ENCODE assay signal across 8 cellular contexts in the genomic region with DNA sequence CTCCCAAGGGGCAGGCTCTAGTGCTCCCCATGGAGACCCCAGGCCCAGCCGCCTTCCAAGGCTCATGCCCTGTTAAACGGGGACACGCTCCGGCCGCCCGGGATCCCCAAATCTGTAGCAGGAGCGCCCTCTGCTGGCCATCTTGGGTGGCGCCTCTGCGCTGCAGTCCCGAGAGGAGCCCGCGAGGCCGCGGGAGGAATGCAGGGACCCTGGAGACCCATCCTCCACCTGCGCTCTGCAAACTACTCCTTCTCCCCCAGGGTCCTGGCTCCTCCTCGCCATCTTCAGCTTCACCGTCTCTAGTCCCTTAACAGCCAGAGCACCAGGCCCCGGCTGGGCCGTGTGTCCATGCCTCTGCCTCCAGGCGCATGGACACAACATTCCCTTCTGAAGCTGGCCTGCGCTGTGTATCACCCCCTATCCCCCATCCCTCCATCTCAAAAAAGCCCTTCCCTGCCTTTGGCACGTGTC.
DNase-seq lines count a peak whose midpoint lies in the region; ATAC-seq, FAIRE-seq and TF ChIP-seq lines count a peak whose summit lies in the region.

No MANE protein-coding gene starts in this region.

- DNase-seq in SHP77 (lab: John Stamatoyannopoulos, UW) (peak; percentile 22 to 72), foreskin fibroblast (peak; percentile 47 to 88), nephron progenitor cell (peak; percentile 98)
- DNase-seq in activated effector memory CD4-positive, alpha-beta T cell treated with anti-CD3 and anti-CD28 coated beads, Interleukin-2, amount 50 U/mL, for 16 hours, result peak; percentile 95
- DNase-seq in stimulated activated naive CD8-positive, alpha-beta T cell treated with anti-CD3 and anti-CD28 coated beads, Interleukin-15, Interleukin-2, amounts not matched to agents 100 U/mL and 50 U/mL, for 24 hours, result peak; percentile 95

- no peaks in the 10 kb centered on the region for H3K36me3 Mint-ChIP-seq in nephron progenitor cell (ENCODE audit: low read depth)

- peaks cover 12% of the 10 kb centered on the region for H3K4me1 ChIP-seq in KMS-11 (ENCODE audit: low read depth, poor library complexity, severe bottlenecking)

- ATAC-seq in stimulated activated naive CD8-positive, alpha-beta T cell treated with anti-CD3 and anti-CD28 coated beads, Interleukin-15, Interleukin-2, amounts not matched to agents 100 U/mL and 50 U/mL, for 24 hours, result peak; percentile 79
- ATAC-seq in HG03280 (IDR thresholded peaks at IDR 0.05; ENCODE audit: unreplicated experiment), result no peak

- H3K27me3 Mint-ChIP-seq in nephron progenitor cell (ENCODE audit: low read depth, poor library complexity), result peaks cover 3% of the 10 kb centered on the region

- peak overlapping the region; percentile 99 for H3K4me2 ChIP-seq in KMS-11

- H3K36me3 ChIP-seq in KMS-11 (ENCODE audit: insufficient read depth), result no peaks in the 10 kb centered on the region

- no peak overlapping the region for H3K27ac Mint-ChIP-seq in nephron progenitor cell

- FAIRE-seq in G401.6 (lab: Jason Lieb, UNC), result peak; percentile 63

- H3K9ac ChIP-seq in KMS-11, result peak overlapping the region; percentile 36; the same call in 1 of the 2 replicates

- peaks cover 28% of the 10 kb centered on the region for H3K4me1 Mint-ChIP-seq in nephron progenitor cell

- peak overlapping the region; percentile 99 for H2AFZ ChIP-seq in KMS-11 (ENCODE audit: low read depth)

- H3K27me3 ChIP-seq in KMS-11 (ENCODE audit: insufficient read depth, low read depth), result no peaks in the 10 kb centered on the region; the same call in 1 of the 2 replicates

- no peaks in the 10 kb centered on the region for H3K79me2 ChIP-seq in KMS-11 (ENCODE audit: insufficient read depth, low read depth)

- no peaks in the 10 kb centered on the region for H3K9me3 Mint-ChIP-seq in nephron progenitor cell

- H3K4me3 ChIP-seq in KMS-11 (IDR thresholded peaks at IDR 0.05; ENCODE audit: insufficient read depth, low read depth, low read length) (no peak overlapping the region), foreskin fibroblast (ENCODE audit: low read depth in 1 of 2, low read length in 2 of 2) (peak overlapping the region; percentile 24 to 43)

- H4K20me1 ChIP-seq in KMS-11 (ENCODE audit: insufficient read depth), result no peaks in the 10 kb centered on the region

- peak; percentile 64 for TF ChIP-seq CTCF in KMS-11 (conservative IDR thresholded peaks at IDR 0.05; ENCODE audit: low read depth, low read length)
- peak; percentile 75 for TF ChIP-seq CTCF in foreskin fibroblast (IDR thresholded peaks at IDR 0.05; ENCODE audit: low read depth, low read length)
- TF ChIP-seq CTCF in nephron progenitor cell (IDR thresholded peaks at IDR 0.05), result peak; percentile 94

- peak overlapping the region; percentile 76 for H3K4me3 Mint-ChIP-seq in nephron progenitor cell

- H3K27ac ChIP-seq in KMS-11, result no peak overlapping the region

Comparison
In these comparisons a context has a peak if more than half of its experiments do, and no peak if none do; other contexts are left out.
1. DNase-seq: peak in every context shown above with its lines; median percentile 98 in nephron progenitor cell; 95 in activated effector memory CD4-positive, alpha-beta T cell treated with anti-CD3 and anti-CD28 coated beads, Interleukin-2, amount 50 U/mL, for 16 hours; 95 in stimulated activated naive CD8-positive, alpha-beta T cell treated with anti-CD3 and anti-CD28 coated beads, Interleukin-15, Interleukin-2, amounts not matched to agents 100 U/mL and 50 U/mL, for 24 hours; 68 in foreskin fibroblast; 47 in SHP77.